Comparison of ENCODE assay signal across 9 cellular contexts in genomic region chr5:35229076-35230042, GRCh38. TPM values are rescaled to one million over a fixed set of nuclear protein-coding genes. Genes with fewer than 3 reads are reported as not detected.
DNase-seq lines count a peak whose midpoint lies in the region; ATAC-seq and TF ChIP-seq lines count a peak whose summit lies in the region.
"Had no signal": no experiment of that assay in that cellular context is flagged by ENCODE, and none has a peak within 500 bp of the region (broad histone marks: within the 10 kb centered on the region; RNA-seq: fewer than 3 reads in every experiment).

No MANE protein-coding gene starts in this region.

- TF ChIP-seq CTCF in kidney epithelial cell (IDR thresholded peaks at IDR 0.05; ENCODE audit: insufficient read depth, low read length, poor library complexity, severe bottlenecking) (peak; percentile 46), OCI-LY7 (conservative IDR thresholded peaks at IDR 0.05; ENCODE audit: low read length) (no peak)

- H3K9ac ChIP-seq in ES-I3 (ENCODE audit: low read depth, low read length), result peak overlapping the region; percentile 73
- no peak overlapping the region for H3K9ac ChIP-seq in adipocyte (ENCODE audit: low read length)
- H3K9ac ChIP-seq in subcutaneous abdominal adipose tissue (ENCODE audit: low read length in 5 of 5), result peak overlapping the region in 1 of 5 donors; percentile 25
- H3K9ac ChIP-seq in Karpas-422 (ENCODE audit: low read length), result no peak overlapping the region

- H3K9me3 ChIP-seq in ES-I3 (ENCODE audit: control insufficient read depth, insufficient read depth, low read length) (no peaks in the 10 kb centered on the region), adipocyte (ENCODE audit: control insufficient read depth, low read length) (no peaks in the 10 kb centered on the region), subcutaneous abdominal adipose tissue (ENCODE audit: control insufficient read depth in 5 of 5, low read length in 5 of 5) (no peaks in the 10 kb centered on the region), Karpas-422 (ENCODE audit: low read length) (no peaks in the 10 kb centered on the region), OCI-LY7 (ENCODE audit: low read length) (no peaks in the 10 kb centered on the region)

- no peaks in the 10 kb centered on the region for H3K9me2 ChIP-seq in Karpas-422 (replicated peaks; ENCODE audit: insufficient read depth, low read length)
- H3K9me2 ChIP-seq in OCI-LY7 (ENCODE audit: insufficient read depth, low read length), result no peaks in the 10 kb centered on the region

- CTCF ChIA-PET in OCI-LY7 (lab: Charles Lee; ENCODE audit: unreplicated experiment), result no interaction called here

- H3K4me3 ChIP-seq in adipocyte (ENCODE audit: low read length), result peak overlapping the region; percentile 71
- peak overlapping the region; percentile 30 for H3K4me3 ChIP-seq in kidney epithelial cell (ENCODE audit: low read depth, low read length)
- peak overlapping the region in 4 of 5 donors; percentile 45 to 59 (median 52) for H3K4me3 ChIP-seq in subcutaneous abdominal adipose tissue (ENCODE audit: low read depth in 1 of 5, low read length in 5 of 5)
- no peak overlapping the region for H3K4me3 ChIP-seq in Karpas-422 (ENCODE audit: low read length)
- no peak overlapping the region for H3K4me3 ChIP-seq in OCI-LY7 (ENCODE audit: low read depth, low read length, poor library complexity, severe bottlenecking)

- peaks cover 8% of the 10 kb centered on the region; the same call in 1 of the 2 replicates for H3K4me1 ChIP-seq in ES-I3 (ENCODE audit: insufficient read depth, low read length)
- H3K4me1 ChIP-seq in adipocyte (ENCODE audit: control insufficient read depth, insufficient read depth, low read length), result peaks cover 12% of the 10 kb centered on the region
- H3K4me1 ChIP-seq in subcutaneous abdominal adipose tissue (ENCODE audit: control insufficient read depth in 5 of 5, insufficient read depth in 5 of 5, low read length in 5 of 5), result peaks cover 0 to 16% (median 15%) of the 10 kb centered on the region in 5 donors
- no peaks in the 10 kb centered on the region for H3K4me1 ChIP-seq in Karpas-422 (ENCODE audit: low read length)
- H3K4me1 ChIP-seq in OCI-LY7 (ENCODE audit: insufficient read depth, low read length, poor library complexity, severe bottlenecking), result no peaks in the 10 kb centered on the region

- POLR2A ChIA-PET in OCI-LY7 (lab: Charles Lee), result interaction anchor here (0.6 to 0.7 kb wide), 2 partner anchors 206 to 698 kb away, joined by 3 read pairs; no protein-coding TSS in a partner anchor

- intact Hi-C loops in OCI-LY7 (cut with micrococcal nuclease; ENCODE audit: unreplicated experiment), result no loop called here

- H4K20me1 ChIP-seq in Karpas-422 (ENCODE audit: insufficient read depth, low read depth, low read length), result no peaks in the 10 kb centered on the region
- H4K20me1 ChIP-seq in OCI-LY7 (ENCODE audit: insufficient read depth, low read length), result no peaks in the 10 kb centered on the region

- H3K27ac ChIP-seq in subcutaneous abdominal adipose tissue (ENCODE audit: low read depth, low read length), result no peak overlapping the region
- no peak overlapping the region for H3K27ac ChIP-seq in Karpas-422 (ENCODE audit: low read length)
- H3K27ac ChIP-seq in OCI-LY7 (ENCODE audit: low read depth, low read length, poor library complexity, severe bottlenecking), result no peak overlapping the region

- no peak overlapping the region for H2AFZ ChIP-seq in Karpas-422 (ENCODE audit: low read length)
- H2AFZ ChIP-seq in OCI-LY7 (ENCODE audit: low read length), result no peak overlapping the region

- ATAC-seq in GM19467 (IDR thresholded peaks at IDR 0.05; ENCODE audit: unreplicated experiment), result peak; percentile 66

- H3K4me2 ChIP-seq in Karpas-422 (ENCODE audit: low read depth, low read length, poor library complexity, severe bottlenecking) (no peak overlapping the region), OCI-LY7 (ENCODE audit: low read length) (no peak overlapping the region)

- H3K79me2 ChIP-seq in Karpas-422 (ENCODE audit: low read length) (no peaks in the 10 kb centered on the region), OCI-LY7 (ENCODE audit: insufficient read depth, low read depth, low read length) (no peaks in the 10 kb centered on the region)

- DNase-seq in HT1080 (ENCODE audit: low read depth) (peak; percentile 14), adipocyte (ENCODE audit: low read depth) (no peak), kidney epithelial cell (ENCODE audit: low read depth) (no peak), Karpas-422 (no peak), OCI-LY7 (ENCODE audit: low spot score) (no peak)

- H3K27me3 ChIP-seq in adipocyte (replicated peaks; ENCODE audit: control insufficient read depth, insufficient read depth, low read length) (peaks cover 44% of the 10 kb centered on the region), kidney epithelial cell (ENCODE audit: control insufficient read depth, insufficient read depth, low read length) (peaks cover 12% of the 10 kb centered on the region), subcutaneous abdominal adipose tissue (ENCODE audit: control insufficient read depth in 5 of 5, insufficient read depth in 4 of 5, low read length in 5 of 5) (peaks cover 4 to 21% (median 16%) of the 10 kb centered on the region in 5 donors), Karpas-422 (ENCODE audit: low read length) (no peaks in the 10 kb centered on the region)

- H3K36me3 ChIP-seq in ES-I3 (ENCODE audit: insufficient read depth, low read length) (no peaks in the 10 kb centered on the region), adipocyte (ENCODE audit: control insufficient read depth, insufficient read depth, low read length, severe bottlenecking) (no peaks in the 10 kb centered on the region), kidney epithelial cell (ENCODE audit: control insufficient read depth, insufficient read depth, low read length) (no peaks in the 10 kb centered on the region), subcutaneous abdominal adipose tissue (ENCODE audit: control insufficient read depth in 5 of 5, insufficient read depth in 5 of 5, low read length in 5 of 5) (no peaks in the 10 kb centered on the region), Karpas-422 (ENCODE audit: insufficient read depth, low read length) (no peaks in the 10 kb centered on the region), OCI-LY7 (ENCODE audit: insufficient read depth, low read length) (no peaks in the 10 kb centered on the region)

- BruUV-seq in OCI-LY7 (replicated peaks; lab: Mats Ljungman, UMichigan), result no TSS peak

RNA-seq across cellular contexts. Expression of gene PRLR, which starts 0.9 kb away (rescaled TPM):
- total RNA-seq in HT1080 (2014; rRNA removed; shearing (Covaris generic)), result 0.34 and 1.7 TPM in 2 replicates
- polyA plus RNA-seq in HT1080 (2015; cell fraction: cytosol; rRNA removed), result 0.29 and 0.35 TPM in 2 replicates
- 0.05 and 0.70 TPM in 2 replicates for polyA plus RNA-seq in HT1080 (2015; cell fraction: nucleus; rRNA removed)
- total RNA-seq in kidney epithelial cell (1.8 and 3.8 TPM in 2 replicates), OCI-LY7 (2022) (not detected in 2 replicates)
- total RNA-seq in Karpas-422 (2014; rRNA removed; shearing (Covaris generic); ENCODE audit: low replicate concordance), result not detected in 2 replicates
- total RNA-seq in OCI-LY7 (2014; rRNA removed; shearing (Covaris generic)), result not detected in 2 replicates
- total RNA-seq: T-helper 2 cell treated with Interferon-gamma antibody and Interleukin-4, amounts not matched to agents 100 ng/mL and 5 ng/mL, for 36 hours had no signal

Comparison
In these comparisons a context has a peak if more than half of its experiments do, and no peak if none do; other contexts are left out.
1. H3K4me3 ChIP-seq: peak in adipocyte (single experiment), kidney epithelial cell (single experiment) and subcutaneous abdominal adipose tissue (4 of 5); none in Karpas-422 (single experiment) and OCI-LY7 (single experiment).